In the genomic region with DNA sequence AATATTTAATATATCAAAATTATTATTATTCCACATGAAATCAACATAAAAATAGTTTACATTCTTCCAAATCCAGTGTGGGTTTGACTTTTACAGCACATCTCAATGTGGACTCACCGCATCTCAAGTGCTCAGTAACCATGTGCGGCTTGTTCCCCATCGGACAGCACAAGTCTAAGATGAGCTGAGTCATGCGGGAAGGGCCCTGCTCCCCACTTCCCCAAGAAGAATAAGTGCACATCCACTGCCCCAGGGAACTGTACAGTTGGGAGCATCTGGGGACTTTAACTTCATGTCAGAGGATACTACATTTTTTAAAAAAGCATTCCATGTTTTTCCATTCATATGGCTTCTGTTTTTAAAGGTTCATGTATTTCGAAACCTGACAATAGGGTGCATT, we compare ENCODE assay signal across 19 cellular contexts.
"Had no signal": no experiment of that assay in that cellular context is flagged by ENCODE, and none has a peak within 500 bp of the region (broad histone marks: within the 10 kb centered on the region; RNA-seq: fewer than 3 reads in every experiment).

No MANE protein-coding gene starts in this region.

- H3K4me3 Mint-ChIP-seq: activated CD4-positive, alpha-beta T cell treated with anti-CD3 and anti-CD28 coated beads, Interleukin-2, amount 10 ng/mL, durations not matched to agents 24 days and 14 days; activated CD8-positive, alpha-beta T cell treated with anti-CD3 and anti-CD28 coated beads for 36 hours; activated naive CD4-positive, alpha-beta T cell treated with anti-CD3 and anti-CD28 coated beads, Interleukin-2, amount 10 ng/mL, durations not matched to agents 7 days and 5 days; activated naive CD8-positive, alpha-beta T cell treated with anti-CD3 and anti-CD28 coated beads, Interleukin-2, amount 50 U/mL, for 24 hours; activated T-cell treated with anti-CD3 and anti-CD28 coated beads, Interleukin-2, amount 50 U/mL, for 24 hours; nephron progenitor cell had no signal

- H3K4me1 Mint-ChIP-seq: activated CD4-positive, alpha-beta T cell treated with anti-CD3 and anti-CD28 coated beads, Interleukin-2, amount 10 ng/mL, durations not matched to agents 24 days and 14 days; activated naive CD4-positive, alpha-beta T cell treated with anti-CD3 and anti-CD28 coated beads, Interleukin-2, amount 10 ng/mL, durations not matched to agents 7 days and 5 days; activated naive CD8-positive, alpha-beta T cell treated with anti-CD3 and anti-CD28 coated beads, Interleukin-2, amount 50 U/mL, for 24 hours; nephron progenitor cell had no signal

- H3K27ac Mint-ChIP-seq: activated CD4-positive, alpha-beta T cell treated with anti-CD3 and anti-CD28 coated beads, Interleukin-2, amount 10 ng/mL, durations not matched to agents 24 days and 14 days; activated CD8-positive, alpha-beta T cell treated with anti-CD3 and anti-CD28 coated beads for 36 hours; activated naive CD4-positive, alpha-beta T cell treated with anti-CD3 and anti-CD28 coated beads, Interleukin-2, amount 10 ng/mL, durations not matched to agents 7 days and 5 days; activated naive CD8-positive, alpha-beta T cell treated with anti-CD3 and anti-CD28 coated beads, Interleukin-2, amount 50 U/mL, for 24 hours; activated T-cell treated with anti-CD3 and anti-CD28 coated beads, Interleukin-2, amount 50 U/mL, for 24 hours; nephron progenitor cell had no signal

- DNase-seq: activated CD4-positive, alpha-beta T cell treated with anti-CD3 and anti-CD28 coated beads, Interleukin-2, amount 10 ng/mL, durations not matched to agents 24 days and 14 days; activated CD8-positive, alpha-beta T cell treated with anti-CD3 and anti-CD28 coated beads for 36 hours; activated naive CD4-positive, alpha-beta T cell treated with anti-CD3 and anti-CD28 coated beads, Interleukin-2, amount 10 ng/mL, durations not matched to agents 7 days and 5 days; activated naive CD8-positive, alpha-beta T cell treated with anti-CD3 and anti-CD28 coated beads, Interleukin-2, amount 50 U/mL, for 24 hours; activated T-cell treated with anti-CD3 and anti-CD28 coated beads, Interleukin-2, amount 50 U/mL, for 24 hours; gastrocnemius medialis; head of caudate nucleus; nephron progenitor cell; nucleus accumbens; spleen; stimulated activated CD8-positive, alpha-beta memory T cell treated with anti-CD3 and anti-CD28 coated beads, Interleukin-4, amount 100 ng/mL, for 48 hours; stimulated activated naive CD4-positive, alpha-beta T cell; T-helper 9 cell; thyroid gland had no signal

- H3K4me3 ChIP-seq: ascending aorta, coronary artery, gastrocnemius medialis, lung, spleen, thyroid gland had no signal

- H3K36me3 Mint-ChIP-seq: activated naive CD4-positive, alpha-beta T cell treated with anti-CD3 and anti-CD28 coated beads, Interleukin-2, amount 10 ng/mL, durations not matched to agents 7 days and 5 days had no signal

- H3K9me3 Mint-ChIP-seq: activated CD4-positive, alpha-beta T cell treated with anti-CD3 and anti-CD28 coated beads, Interleukin-2, amount 10 ng/mL, durations not matched to agents 24 days and 14 days; nephron progenitor cell had no signal

- H3K27me3 ChIP-seq: ascending aorta, gastrocnemius medialis, spleen, thyroid gland had no signal

- H3K36me3 ChIP-seq: ascending aorta, gastrocnemius medialis, spleen, thyroid gland had no signal

- H3K9me3 ChIP-seq: ascending aorta, gastrocnemius medialis, spleen, thyroid gland had no signal

- ATAC-seq: activated CD8-positive, alpha-beta T cell treated with anti-CD3 and anti-CD28 coated beads for 36 hours; activated naive CD8-positive, alpha-beta T cell treated with anti-CD3 and anti-CD28 coated beads, Interleukin-2, amount 50 U/mL, for 24 hours; esophagus mucosa; gastrocnemius medialis; left lobe of liver had no signal

- H3K27me3 Mint-ChIP-seq: activated CD4-positive, alpha-beta T cell treated with anti-CD3 and anti-CD28 coated beads, Interleukin-2, amount 10 ng/mL, durations not matched to agents 24 days and 14 days; activated CD8-positive, alpha-beta T cell treated with anti-CD3 and anti-CD28 coated beads for 36 hours; activated naive CD4-positive, alpha-beta T cell treated with anti-CD3 and anti-CD28 coated beads, Interleukin-2, amount 10 ng/mL, durations not matched to agents 7 days and 5 days; activated naive CD8-positive, alpha-beta T cell treated with anti-CD3 and anti-CD28 coated beads, Interleukin-2, amount 50 U/mL, for 24 hours had no signal
